27 cellular contexts compared by ENCODE assay signal in genomic region chr17:39747745-39748144, GRCh38.
"Had no signal": no experiment of that assay in that cellular context is flagged by ENCODE, and none has a peak within 500 bp of the region (broad histone marks: within the 10 kb centered on the region; RNA-seq: fewer than 3 reads in every experiment).

No MANE protein-coding gene starts in this region.

- H3K4me3 Mint-ChIP-seq: activated CD4-positive, alpha-beta T cell treated with anti-CD3 and anti-CD28 coated beads, Interleukin-2, amount 10 ng/mL, durations not matched to agents 7 days and 5 days; activated CD8-positive, alpha-beta T cell treated with anti-CD3 and anti-CD28 coated beads for 36 hours; activated naive CD8-positive, alpha-beta T cell treated with anti-CD3 and anti-CD28 coated beads, Interleukin-2, amount 50 U/mL, for 24 hours; brain; central memory CD8-positive, alpha-beta T cell; T-cell had no signal

- H3K36me3 ChIP-seq: ascending aorta, MG63 had no signal

- DNase-seq: activated CD4-positive, alpha-beta T cell treated with anti-CD3 and anti-CD28 coated beads, Interleukin-2, amount 10 ng/mL, durations not matched to agents 7 days and 5 days; activated CD4-positive, CD25-positive, alpha-beta regulatory T cell; activated CD8-positive, alpha-beta memory T cell treated with anti-CD3 and anti-CD28 coated beads, Interleukin-2, amount 50 U/mL, for 4 hours; activated CD8-positive, alpha-beta T cell treated with anti-CD3 and anti-CD28 coated beads for 36 hours; activated naive CD8-positive, alpha-beta T cell treated with anti-CD3 and anti-CD28 coated beads, Interleukin-2, amount 50 U/mL, for 24 hours; amniotic stem cell; MG63; MV-4-11; NCI-H1105; NCI-H1436; NCI-H1694 treated with DMSO at 0.1 percent for 48 hours; NCI-H2029 treated with DMSO at 0.1 percent for 48 hours; NCI-H345; NCI-H510A; NCI-H526 treated with DMSO at 0.1 percent for 48 hours; NCI-H82; RPMI8226; T-cell; T-helper 2 cell had no signal

- H3K27ac Mint-ChIP-seq: activated CD8-positive, alpha-beta T cell treated with anti-CD3 and anti-CD28 coated beads for 36 hours; activated naive CD4-positive, alpha-beta T cell treated with anti-CD3 and anti-CD28 coated beads, Interleukin-2, amount 50 U/mL, for 72 hours; activated naive CD8-positive, alpha-beta T cell treated with anti-CD3 and anti-CD28 coated beads, Interleukin-2, amount 50 U/mL, for 24 hours; brain; T-cell had no signal

- H3K9me3 Mint-ChIP-seq: activated CD4-positive, alpha-beta T cell treated with anti-CD3 and anti-CD28 coated beads, Interleukin-2, amount 10 ng/mL, durations not matched to agents 7 days and 5 days; activated CD8-positive, alpha-beta T cell treated with anti-CD3 and anti-CD28 coated beads for 36 hours; activated naive CD4-positive, alpha-beta T cell treated with anti-CD3 and anti-CD28 coated beads, Interleukin-2, amount 50 U/mL, for 72 hours; activated naive CD8-positive, alpha-beta T cell treated with anti-CD3 and anti-CD28 coated beads, Interleukin-2, amount 50 U/mL, for 24 hours; central memory CD8-positive, alpha-beta T cell; T-cell had no signal

- ATAC-seq: activated CD8-positive, alpha-beta T cell treated with anti-CD3 and anti-CD28 coated beads for 36 hours; activated naive CD4-positive, alpha-beta T cell treated with anti-CD3 and anti-CD28 coated beads, Interleukin-2, amount 50 U/mL, for 72 hours; activated naive CD8-positive, alpha-beta T cell treated with anti-CD3 and anti-CD28 coated beads, Interleukin-2, amount 50 U/mL, for 24 hours; Panc1; Right ventricle myocardium inferior; T-cell had no signal

- H3K27me3 ChIP-seq: ascending aorta, MG63 had no signal

- H3K27me3 Mint-ChIP-seq: activated CD4-positive, alpha-beta T cell treated with anti-CD3 and anti-CD28 coated beads, Interleukin-2, amount 10 ng/mL, durations not matched to agents 7 days and 5 days; activated naive CD8-positive, alpha-beta T cell treated with anti-CD3 and anti-CD28 coated beads, Interleukin-2, amount 50 U/mL, for 24 hours had no signal

- H3K9me3 ChIP-seq: ascending aorta, MG63 had no signal

- H3K27ac ChIP-seq: ascending aorta, SK-N-MC, VCaP had no signal

- H3K36me3 Mint-ChIP-seq: activated naive CD4-positive, alpha-beta T cell treated with anti-CD3 and anti-CD28 coated beads, Interleukin-2, amount 50 U/mL, for 72 hours; brain; T-cell had no signal

- H3K4me3 ChIP-seq: ascending aorta, MG63, SK-N-MC had no signal
